Comparison of ENCODE assay signal across 8 cellular contexts in genomic region chr2:74391580-74392448, GRCh38. TPM values are rescaled to one million over a fixed set of nuclear protein-coding genes. Genes with fewer than 3 reads are reported as not detected.
A peak's percentile ranks its signal among the peaks of the same experiment; 100 is the strongest.
DNase-seq lines count a peak whose midpoint lies in the region; ATAC-seq and TF ChIP-seq lines count a peak whose summit lies in the region.

No MANE protein-coding gene starts in this region.

- peak in 1 of 2 donors; percentile 86 for TF ChIP-seq EP300 in tibial nerve (IDR thresholded peaks at IDR 0.05)

- peaks cover 7% of the 10 kb centered on the region for H3K27me3 Mint-ChIP-seq in activated naive CD8-positive, alpha-beta T cell treated with anti-CD3 and anti-CD28 coated beads for 36 hours

- H3K4me3 ChIP-seq in parathyroid adenoma (ENCODE audit: low read depth, low read length) (peak overlapping the region; percentile 81), tibial nerve (peak overlapping the region; percentile 75 to 99 (median 84))

- H3K27ac ChIP-seq in parathyroid adenoma (peak overlapping the region; percentile 96), tibial nerve (peak overlapping the region; percentile 91 to 96 (median 94))

- no peaks in the 10 kb centered on the region for H3K36me3 Mint-ChIP-seq in activated naive CD8-positive, alpha-beta T cell treated with anti-CD3 and anti-CD28 coated beads for 36 hours

- peak; percentile 86 for ATAC-seq in Right ventricle myocardium inferior

- DNase-seq in GM04504 (ENCODE audit: low read depth) = peak; percentile 67
- peak; percentile 91 for DNase-seq in HEK293T (ENCODE audit: extremely low spot score)
- DNase-seq in NCI-H1105 (lab: John Stamatoyannopoulos, UW) = peak; percentile 83
- peak; percentile 81 for DNase-seq in SKM-1 (lab: John Stamatoyannopoulos, UW; ENCODE audit: unreplicated experiment)
- peak; percentile 92 for DNase-seq in activated naive CD8-positive, alpha-beta T cell treated with anti-CD3 and anti-CD28 coated beads for 36 hours
- peak; percentile 97 for DNase-seq in Right ventricle myocardium inferior (ENCODE audit: missing footprints)
- DNase-seq in tibial nerve (ENCODE audit: low spot score in 2 of 2) = peak; percentile 81 to 89

- H3K27me3 ChIP-seq in parathyroid adenoma (ENCODE audit: control insufficient read depth, insufficient read depth, low read length) (no peaks in the 10 kb centered on the region), tibial nerve (no peaks in the 10 kb centered on the region)

- POLR2A ChIA-PET in HEK293T (lab: Yijun Ruan, JAX) = interaction anchor here (0.5 to 2.7 kb wide), 23 partner anchors 9 to 213 kb away, joined by 3 to 15 read pairs (median 5); partner anchors contain the start of genes AUP1, C2orf81, DCTN1 and HTRA2

- peak overlapping the region; percentile 85 for H2AFZ ChIP-seq in parathyroid adenoma

- TF ChIP-seq CTCF in parathyroid adenoma (IDR thresholded peaks at IDR 0.05) = peak; percentile 99
- peak; percentile 90 to 98 (median 97) for TF ChIP-seq CTCF in tibial nerve (IDR thresholded peaks at IDR 0.05)

- H3K4me3 Mint-ChIP-seq in activated naive CD8-positive, alpha-beta T cell treated with anti-CD3 and anti-CD28 coated beads for 36 hours = peak overlapping the region; percentile 89

- CTCF ChIA-PET in HEK293T (lab: Yijun Ruan, JAX) = interaction anchor here (0.5 to 1.3 kb wide), 7 partner anchors 10 to 250 kb away, joined by 3 to 6 read pairs (median 3); no protein-coding TSS in a partner anchor

- H3K27ac Mint-ChIP-seq in activated naive CD8-positive, alpha-beta T cell treated with anti-CD3 and anti-CD28 coated beads for 36 hours = peak overlapping the region; percentile 97

- H3K36me3 ChIP-seq in parathyroid adenoma (ENCODE audit: control insufficient read depth, insufficient read depth, low read length) = no peaks in the 10 kb centered on the region
- no peaks in the 10 kb centered on the region for H3K36me3 ChIP-seq in tibial nerve

- peak overlapping the region; percentile 58 for H3K9ac ChIP-seq in parathyroid adenoma

- intact Hi-C loops in Right ventricle myocardium inferior (cut with DNase I) = loop anchor here (5.0 kb wide), 2 partner anchors 55 to 125 kb away; no protein-coding TSS in a partner anchor

- peaks cover 51% of the 10 kb centered on the region for H3K79me2 ChIP-seq in parathyroid adenoma

- 2 to 3% methylated on average over 25 to 30 of the region's 62 CpGs for WGBS in tibial nerve, 2 donors

- peaks cover 9% of the 10 kb centered on the region for H3K4me1 Mint-ChIP-seq in activated naive CD8-positive, alpha-beta T cell treated with anti-CD3 and anti-CD28 coated beads for 36 hours

- H3K4me1 ChIP-seq in parathyroid adenoma (peaks cover 11% of the 10 kb centered on the region), tibial nerve (peaks cover 0 to 49% (median 29%) of the 10 kb centered on the region in 4 donors)

- H3K9me3 ChIP-seq in parathyroid adenoma (ENCODE audit: control insufficient read depth, low read length) = no peaks in the 10 kb centered on the region
- H3K9me3 ChIP-seq in tibial nerve = no peaks in the 10 kb centered on the region

- peak overlapping the region; percentile 97 for H3K4me2 ChIP-seq in parathyroid adenoma (ENCODE audit: low read length)

- H3K9me3 Mint-ChIP-seq in activated naive CD8-positive, alpha-beta T cell treated with anti-CD3 and anti-CD28 coated beads for 36 hours = no peaks in the 10 kb centered on the region

- peak in 1 of 2 donors; percentile 45 for TF ChIP-seq POLR2A in tibial nerve (IDR thresholded peaks at IDR 0.05)

TF ChIP-seq in HEK293T, 16 proteins besides CTCF, POLR2A, EP300 and RAD21:
- TF ChIP-seq ARNT (IDR thresholded peaks at IDR 0.05) (peak; percentile 68), FOXM1 (IDR thresholded peaks at IDR 0.05; ENCODE audit: borderline replicate concordance) (peak; percentile 40; the same call in 1 of the 2 replicates), L3MBTL2 (conservative IDR thresholded peaks at IDR 0.05) (0 out of 2 replicates have a peak, but pooled peaks have one; percentile 25), ELF4 (IDR thresholded peaks at IDR 0.05) (no peak)

RNA-seq across cellular contexts. Expression of gene DCTN1, which starts 11.7 kb away (rescaled TPM):
- total RNA-seq in activated naive CD8-positive, alpha-beta T cell treated with anti-CD3 and anti-CD28 coated beads for 36 hours = 10 to 100 TPM; 93.6 to 94.1 TPM
- 182 TPM for total RNA-seq in Right ventricle myocardium inferior
- total RNA-seq in tibial nerve = 100 to 1,000 TPM; 122 to 157 (median 140) TPM

RNA-seq across cellular contexts. Expression of gene C2orf81, which starts 29.6 kb away (rescaled TPM):
- total RNA-seq in activated naive CD8-positive, alpha-beta T cell treated with anti-CD3 and anti-CD28 coated beads for 36 hours = 1 to 10 TPM; 5.1 to 6.2 TPM
- total RNA-seq in Right ventricle myocardium inferior (1.1 TPM), tibial nerve (10 to 100 TPM in 1 of 4 donors, 1 to 10 TPM in 3; 4.5 to 14.4 (median 5.3) TPM)

RNA-seq across cellular contexts. Expression of gene WDR54, which starts 29.7 kb away (rescaled TPM):
- 10 to 100 TPM; 88.6 to 90.2 TPM for total RNA-seq in activated naive CD8-positive, alpha-beta T cell treated with anti-CD3 and anti-CD28 coated beads for 36 hours
- total RNA-seq in Right ventricle myocardium inferior (3.0 TPM), tibial nerve (10 to 100 TPM in 3 of 4 donors, 1 to 10 TPM in 1; 9.6 to 25.2 (median 18.5) TPM)

RNA-seq across cellular contexts. Expression of gene SLC4A5, which starts 48.6 kb away (rescaled TPM):
- total RNA-seq in activated naive CD8-positive, alpha-beta T cell treated with anti-CD3 and anti-CD28 coated beads for 36 hours = 1 to 10 TPM in 1 of 2 experiments, under 1 TPM in 1; 0.74 to 1.5 TPM
- 1.1 TPM for total RNA-seq in Right ventricle myocardium inferior
- 10 to 100 TPM in 1 of 4 donors, 1 to 10 TPM in 3; 4.2 to 22.9 (median 9.5) TPM for total RNA-seq in tibial nerve

RNA-seq across cellular contexts. Expression of gene RTKN, which starts 49.9 kb away (rescaled TPM):
- total RNA-seq in activated naive CD8-positive, alpha-beta T cell treated with anti-CD3 and anti-CD28 coated beads for 36 hours = 1 to 10 TPM; 1.6 to 1.8 TPM
- 16.4 TPM for total RNA-seq in Right ventricle myocardium inferior
- 10 to 100 TPM; 83.4 to 93.1 (median 87.1) TPM for total RNA-seq in tibial nerve

Comparison
In these comparisons a context has a peak if more than half of its experiments do, and no peak if none do; other contexts are left out.
1. Peak in every context shown above with its lines: DNase-seq, ATAC-seq, H3K4me3 ChIP-seq and H3K27ac ChIP-seq.